In the genomic region with DNA sequence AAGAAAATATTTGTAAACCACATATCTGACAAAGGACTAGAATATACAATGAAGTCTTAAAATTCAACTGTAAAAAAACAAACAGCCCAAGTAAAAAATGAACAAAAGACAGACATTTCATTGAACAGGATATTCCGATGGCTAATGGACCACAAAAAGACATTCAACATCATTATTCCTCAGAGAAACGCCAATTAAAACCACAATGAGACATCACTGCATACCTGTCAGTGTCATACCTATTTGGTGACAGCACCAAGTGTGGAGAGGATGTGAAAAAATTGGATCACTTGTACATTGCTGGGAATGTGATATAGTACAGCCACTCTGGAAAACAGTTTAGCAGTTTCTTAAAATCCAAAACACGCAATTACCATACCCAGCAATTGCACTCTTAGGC, we compare ENCODE assay signal across 29 cellular contexts. TPM values are rescaled to one million over a fixed set of nuclear protein-coding genes. Genes with fewer than 3 reads are reported as not detected.
"Had no signal": no experiment of that assay in that cellular context is flagged by ENCODE, and none has a peak within 500 bp of the region (broad histone marks: within the 10 kb centered on the region; RNA-seq: fewer than 3 reads in every experiment).

No MANE protein-coding gene starts in this region.

- H3K4me3 ChIP-seq: MG63 had no signal

- H3K36me3 Mint-ChIP-seq: activated naive CD8-positive, alpha-beta T cell treated with anti-CD3 and anti-CD28 coated beads for 36 hours; T-cell had no signal

- H3K4me3 Mint-ChIP-seq: activated CD4-positive, alpha-beta memory T cell treated with anti-CD3 and anti-CD28 coated beads, Interleukin-2, amount 10 ng/mL, durations not matched to agents 7 days and 5 days; activated CD4-positive, alpha-beta T cell treated with anti-CD3 and anti-CD28 coated beads for 36 hours; activated naive CD4-positive, alpha-beta T cell treated with anti-CD3 and anti-CD28 coated beads for 36 hours; activated naive CD8-positive, alpha-beta T cell treated with anti-CD3 and anti-CD28 coated beads for 36 hours; activated T-helper 17 cell treated with anti-CD3 and anti-CD28 coated beads, Interleukin-2, amount 50 U/mL, for 72 hours; central memory CD8-positive, alpha-beta T cell; T-cell had no signal

- H3K9ac ChIP-seq: KMS-11 had no signal

- ATAC-seq: activated CD4-positive, alpha-beta T cell treated with anti-CD3 and anti-CD28 coated beads for 36 hours; activated T-helper 17 cell treated with anti-CD3 and anti-CD28 coated beads, Interleukin-2, amount 50 U/mL, for 72 hours; T-cell had no signal

- H3K27ac ChIP-seq: KMS-11, WERI-Rb-1 had no signal

- H3K27ac Mint-ChIP-seq: activated CD4-positive, alpha-beta memory T cell treated with anti-CD3 and anti-CD28 coated beads, Interleukin-2, amount 10 ng/mL, durations not matched to agents 7 days and 5 days; activated CD4-positive, alpha-beta T cell treated with anti-CD3 and anti-CD28 coated beads for 36 hours; activated naive CD4-positive, alpha-beta T cell treated with anti-CD3 and anti-CD28 coated beads for 36 hours; activated naive CD8-positive, alpha-beta T cell treated with anti-CD3 and anti-CD28 coated beads for 36 hours; activated T-helper 17 cell treated with anti-CD3 and anti-CD28 coated beads, Interleukin-2, amount 50 U/mL, for 72 hours; T-cell had no signal

- H3K36me3 ChIP-seq: MG63, WERI-Rb-1 had no signal

- DNase-seq: activated CD4-positive, alpha-beta memory T cell treated with anti-CD3 and anti-CD28 coated beads, Interleukin-2, amount 10 ng/mL, durations not matched to agents 7 days and 5 days; activated CD4-positive, alpha-beta T cell treated with anti-CD3 and anti-CD28 coated beads for 36 hours; activated CD4-positive, alpha-beta T cell treated with anti-CD3 and anti-CD28 coated beads, Interleukin-2, amount 50 U/mL, for 1 hour; activated gamma-delta T cell; activated naive CD4-positive, alpha-beta T cell treated with anti-CD3 and anti-CD28 coated beads for 36 hours; activated naive CD8-positive, alpha-beta T cell treated with anti-CD3 and anti-CD28 coated beads for 36 hours; activated T-cell treated with anti-CD3 and anti-CD28 coated beads for 4 hours; activated T-cell treated with anti-CD3 and anti-CD28 coated beads, Interleukin-2, amount 50 U/mL, for 48 hours; anterior cingulate cortex; MG63; MV-4-11; NCI-H1092 treated with DMSO at 0.1 percent for 48 hours; NCI-H1417 treated with DMSO at 0.1 percent for 48 hours; NCI-H1694; NCI-H2029; NCI-H2107; NCI-H345; NCI-H510A; NCI-H526 treated with DMSO at 0.1 percent for 48 hours; SIG-M5; T-cell; T-helper 2 cell; T1000; WERI-Rb-1 had no signal

- FAIRE-seq: TTC549 had no signal

- H3K27me3 Mint-ChIP-seq: activated CD4-positive, alpha-beta memory T cell treated with anti-CD3 and anti-CD28 coated beads, Interleukin-2, amount 10 ng/mL, durations not matched to agents 7 days and 5 days had no signal

- H3K4me1 Mint-ChIP-seq: activated CD4-positive, alpha-beta memory T cell treated with anti-CD3 and anti-CD28 coated beads, Interleukin-2, amount 10 ng/mL, durations not matched to agents 7 days and 5 days; activated CD4-positive, alpha-beta T cell treated with anti-CD3 and anti-CD28 coated beads for 36 hours; activated naive CD8-positive, alpha-beta T cell treated with anti-CD3 and anti-CD28 coated beads for 36 hours; activated T-helper 17 cell treated with anti-CD3 and anti-CD28 coated beads, Interleukin-2, amount 50 U/mL, for 72 hours; central memory CD8-positive, alpha-beta T cell; T-cell had no signal

- H3K27me3 ChIP-seq: MG63 had no signal

- H3K4me2 ChIP-seq: KMS-11 had no signal

RNA-seq across cellular contexts. Expression of a gene that starts 29.9 kb away (rescaled TPM):
- total RNA-seq: activated CD4-positive, alpha-beta memory T cell treated with anti-CD3 and anti-CD28 coated beads, Interleukin-2, amount 10 ng/mL, durations not matched to agents 7 days and 5 days; activated CD8-positive, alpha-beta memory T cell treated with anti-CD3 and anti-CD28 coated beads for 36 hours; activated naive CD4-positive, alpha-beta T cell treated with anti-CD3 and anti-CD28 coated beads for 36 hours; activated naive CD8-positive, alpha-beta T cell treated with anti-CD3 and anti-CD28 coated beads for 36 hours; activated T-helper 17 cell treated with anti-CD3 and anti-CD28 coated beads, Interleukin-2, amount 50 U/mL, for 72 hours had no signal
